In genomic region chr2:237495521-237496117, GRCh38 we compare ENCODE assay signal across 21 cellular contexts. TPM values are rescaled to one million over a fixed set of nuclear protein-coding genes. Genes with fewer than 3 reads are reported as not detected.
DNase-seq lines count a peak whose midpoint lies in the region; ATAC-seq, FAIRE-seq and TF ChIP-seq lines count a peak whose summit lies in the region.
"Had no signal": no experiment of that assay in that cellular context is flagged by ENCODE, and none has a peak within 500 bp of the region (broad histone marks: within the 10 kb centered on the region; RNA-seq: fewer than 3 reads in every experiment).

No MANE protein-coding gene starts in this region.

- no peak overlapping the region for H3K9ac ChIP-seq in H1 (replicated peaks in 1 of 4; ENCODE audit: extremely low read depth in 1 of 4, low read depth in 3 of 4, low read length in 3 of 4)

- ATAC-seq in stimulated activated naive CD8-positive, alpha-beta T cell treated with anti-CD3 and anti-CD28 coated beads, Interleukin-15, amount 100 ng/mL, for 72 hours, result peak; percentile 41
- ATAC-seq in stimulated activated naive CD8-positive, alpha-beta T cell treated with anti-CD3 and anti-CD28 coated beads, Interleukin-15, Interleukin-2, amounts not matched to agents 100 U/mL and 50 U/mL, for 24 hours, result no peak
- no peak for ATAC-seq in naive thymus-derived CD8-positive, alpha-beta T cell
- ATAC-seq in HG03108 (IDR thresholded peaks at IDR 0.05; ENCODE audit: unreplicated experiment), result no peak

- no peaks in the 10 kb centered on the region for H3K23me2 ChIP-seq in H1 (ENCODE audit: low read depth, low read length)

- peaks cover 14 to 23% of the 10 kb centered on the region in 2 donors for H3K9me3 Mint-ChIP-seq in stimulated activated naive CD8-positive, alpha-beta T cell treated with anti-CD3 and anti-CD28 coated beads, Interleukin-15, amount 100 ng/mL, for 72 hours
- H3K9me3 Mint-ChIP-seq in naive thymus-derived CD8-positive, alpha-beta T cell, result peaks cover 0 to 26% (median 18%) of the 10 kb centered on the region in 9 donors

- H2AFZ ChIP-seq in H1 (ENCODE audit: low read length), result no peak overlapping the region
- H2AFZ ChIP-seq: GM23338 had no signal

- H3K27me3 Mint-ChIP-seq in stimulated activated naive CD8-positive, alpha-beta T cell treated with anti-CD3 and anti-CD28 coated beads, Interleukin-15, amount 100 ng/mL, for 72 hours, result peaks cover 68% of the 10 kb centered on the region
- peaks cover 16 to 46% (median 25%) of the 10 kb centered on the region in 5 donors for H3K27me3 Mint-ChIP-seq in naive thymus-derived CD8-positive, alpha-beta T cell

- H2AK5ac ChIP-seq in H1 (ENCODE audit: low read depth, low read length), result no peak overlapping the region

- H3K23ac ChIP-seq in H1 (ENCODE audit: insufficient read length), result no peak overlapping the region

- H3K27ac Mint-ChIP-seq in stimulated activated naive CD8-positive, alpha-beta T cell treated with anti-CD3 and anti-CD28 coated beads, Interleukin-15, amount 100 ng/mL, for 72 hours, result peak overlapping the region in 1 of 2 donors; percentile 85
- H3K27ac Mint-ChIP-seq in naive thymus-derived CD8-positive, alpha-beta T cell, result no peak overlapping the region
- H3K27ac Mint-ChIP-seq: CD4-positive, alpha-beta T cell; GM23338 had no signal

- peaks cover 0 to 20% (median 9%) of the 10 kb centered on the region in 4 experiments; a peak in 6 of 8 replicates for H3K36me3 ChIP-seq in H1 (ENCODE audit: control insufficient read depth in 2 of 4, insufficient read depth in 4 of 4, low read length in 3 of 4)
- H3K36me3 ChIP-seq: SJSA1 had no signal

- H3K14ac ChIP-seq in H1 (ENCODE audit: insufficient read length), result no peak overlapping the region

- H3K79me1 ChIP-seq in H1 (ENCODE audit: low read depth, low read length), result no peaks in the 10 kb centered on the region; the same call in 1 of the 2 replicates

- no peak overlapping the region for H2BK120ac ChIP-seq in H1 (replicated peaks; ENCODE audit: low read depth, low read length)

- no peaks in the 10 kb centered on the region for H4K20me1 ChIP-seq in H1 (replicated peaks in 1 of 2; ENCODE audit: control insufficient read depth in 1 of 2, insufficient read depth in 2 of 2, low read length in 2 of 2)

- H3K36me3 Mint-ChIP-seq in naive thymus-derived CD8-positive, alpha-beta T cell, result peaks cover 0 to 15% (median 13%) of the 10 kb centered on the region in 3 donors

- no peak overlapping the region for H3K18ac ChIP-seq in H1 (ENCODE audit: extremely low read depth, low read length)

- CTCF ChIA-PET in H1 (lab: Charles Lee; ENCODE audit: partially characterized antibody), result interaction anchor here (0.7 to 1.9 kb wide), 3 partner anchors 17 to 583 kb away, joined by 3 to 12 read pairs (median 3); no protein-coding TSS in a partner anchor

- no peak overlapping the region for H2BK5ac ChIP-seq in H1 (ENCODE audit: low read depth, low read length)

- no peak overlapping the region for H4K5ac ChIP-seq in H1 (ENCODE audit: insufficient read length, low read depth, low read length)

- 94% methylated on average over 21 of the region's 21 CpGs; no CpG with 5 or more reads in 1 of the 2 experiments for WGBS in H1 (ENCODE audit: extremely low coverage in 1 of 2, insufficient coverage in 1 of 2, insufficient read length in 1 of 2, insufficient replicate concordance in 2 of 2, low coverage in 1 of 2, low lambda C conversion rate in 2 of 2, missing lambda C conversion rate in 1 of 2), 2 experiments

- no peak overlapping the region for H3K4me2 ChIP-seq in H1 (ENCODE audit: insufficient read depth in 1 of 2, low read depth in 2 of 2, low read length in 2 of 2)
- H3K4me2 ChIP-seq: GM23338 had no signal

- POLR2A ChIA-PET in H1 (lab: Charles Lee; ENCODE audit: partially characterized antibody), result no interaction called here
- POLR2A ChIA-PET in naive thymus-derived CD8-positive, alpha-beta T cell (lab: Charles Lee), result no interaction called here

- no peak overlapping the region for H3K4ac ChIP-seq in H1 (replicated peaks; ENCODE audit: insufficient read length, low read depth, low read length)

- H3K4me3 Mint-ChIP-seq in stimulated activated naive CD8-positive, alpha-beta T cell treated with anti-CD3 and anti-CD28 coated beads, Interleukin-15, amount 100 ng/mL, for 72 hours, result no peak overlapping the region
- H3K4me3 Mint-ChIP-seq in naive thymus-derived CD8-positive, alpha-beta T cell, result no peak overlapping the region
- H3K4me3 Mint-ChIP-seq: CD4-positive, alpha-beta T cell; GM23338 had no signal

- H3K4me1 Mint-ChIP-seq in stimulated activated naive CD8-positive, alpha-beta T cell treated with anti-CD3 and anti-CD28 coated beads, Interleukin-15, amount 100 ng/mL, for 72 hours, result peaks cover 6% of the 10 kb centered on the region
- H3K4me1 Mint-ChIP-seq in naive thymus-derived CD8-positive, alpha-beta T cell, result peaks cover 0 to 8% (median 0%) of the 10 kb centered on the region in 4 donors

- no peak for TF ChIP-seq RAD21 in H1 (IDR thresholded peaks at IDR 0.05 in 1 of 2, conservative IDR thresholded peaks at IDR 0.05 in 1 of 2; ENCODE audit: low read depth in 2 of 2, low read length in 2 of 2)

- no peak overlapping the region for H2BK15ac ChIP-seq in H1 (ENCODE audit: low read length)

- no peak overlapping the region for H4K91ac ChIP-seq in H1 (replicated peaks; ENCODE audit: insufficient read length, low read length)

- no peak overlapping the region for H3K4me3 ChIP-seq in H1 (ENCODE audit: extremely low read depth in 1 of 4, insufficient read depth in 2 of 4, low read depth in 3 of 4, low read length in 4 of 4)
- H3K4me3 ChIP-seq: GM23338, SJSA1 had no signal

- H3K9me3 ChIP-seq in H1 (ENCODE audit: insufficient read depth in 2 of 2, low read depth in 1 of 2, low read length in 1 of 2), result peaks cover 9 to 13% of the 10 kb centered on the region in 2 experiments

- peaks cover 0 to 2% of the 10 kb centered on the region in 2 experiments; a peak in 1 of 4 replicates for H3K79me2 ChIP-seq in H1 (ENCODE audit: control insufficient read depth in 1 of 2, insufficient read depth in 2 of 2, low read length in 2 of 2)

- 0 out of 2 replicates have a peak overlapping the region, but pooled peaks have one; percentile 9 for H2BK12ac ChIP-seq in H1 (ENCODE audit: low read depth, low read length)

- no peak for TF ChIP-seq EP300 in H1 (IDR thresholded peaks at IDR 0.05; ENCODE audit: borderline replicate concordance in 1 of 2, low read depth in 2 of 2, low read length in 2 of 2)

- no peak for FAIRE-seq in H1 (lab: Jason Lieb, UNC)
- FAIRE-seq: A204.1, G401.6, GM12891, GM19239, HTR-8/SVneo had no signal

- H3K4me1 ChIP-seq in H1 (replicated peaks in 1 of 4; ENCODE audit: control insufficient read depth in 3 of 4, insufficient read depth in 4 of 4, low read length in 3 of 4), result peaks cover 0 to 7% (median 0%) of the 10 kb centered on the region in 4 experiments; a peak in 5 of 7 replicates

- H3K27ac ChIP-seq in H1 (ENCODE audit: low read depth, low read length), result no peak overlapping the region
- H3K27ac ChIP-seq: SJSA1 had no signal

- no peak for DNase-seq in stimulated activated naive CD8-positive, alpha-beta T cell treated with anti-CD3 and anti-CD28 coated beads, Interleukin-15, amount 100 ng/mL, for 72 hours
- DNase-seq in stimulated activated naive CD8-positive, alpha-beta T cell treated with anti-CD3 and anti-CD28 coated beads, Interleukin-15, Interleukin-2, amounts not matched to agents 100 U/mL and 50 U/mL, for 24 hours, result no peak
- DNase-seq in H1 (ENCODE audit: low read depth in 1 of 2, low spot score in 2 of 2) (no peak), posterior vena cava (ENCODE audit: low spot score) (peak; percentile 73), NCI-H2029 (lab: John Stamatoyannopoulos, UW) (no peak)
- DNase-seq in naive thymus-derived CD8-positive, alpha-beta T cell, result no peak
- no peak for DNase-seq in activated effector memory CD4-positive, alpha-beta T cell treated with Interleukin-2 at 50 U/mL for 16 hours
- DNase-seq: CD4-positive, alpha-beta T cell; DMS79; NCI-H1436; NCI-H2081 treated with DMSO at 0.1 percent for 48 hours; NCI-H526 had no signal

- intact Hi-C loops in posterior vena cava (cut with DNase I), result no loop called here

- H3K56ac ChIP-seq in H1 (replicated peaks; ENCODE audit: insufficient read length, low read depth, low read length), result no peak overlapping the region

- TF ChIP-seq POLR2A in H1 (IDR thresholded peaks at IDR 0.05; ENCODE audit: control extremely low read depth in 1 of 2, low read depth in 2 of 2, low read length in 2 of 2), result no peak

- H4K8ac ChIP-seq in H1 (ENCODE audit: extremely low read depth, insufficient read depth, low read length), result no peak overlapping the region

- H3K27me3 ChIP-seq in H1 (replicated peaks in 1 of 4; ENCODE audit: control insufficient read depth in 3 of 4, extremely low read depth in 1 of 4, insufficient read depth in 3 of 4, low read length in 3 of 4), result no peaks in the 10 kb centered on the region
- H3K27me3 ChIP-seq: SJSA1 had no signal

- no peak for TF ChIP-seq CTCF in H1 (IDR thresholded peaks at IDR 0.05; ENCODE audit: control extremely low read depth in 1 of 3, insufficient read depth in 1 of 3, low read depth in 1 of 3, low read length in 3 of 3)

- H2BK20ac ChIP-seq in H1 (ENCODE audit: low read length), result no peak overlapping the region

TF ChIP-seq in H1, 55 proteins besides CTCF, POLR2A, EP300 and RAD21:
- no peak for TF ChIP-seq KDM4A (IDR thresholded peaks at IDR 0.05; ENCODE audit: low read depth, low read length, severe bottlenecking)

RNA-seq across cellular contexts. Expression of gene MLPH, which starts 8.6 kb away (rescaled TPM):
- 17.0 TPM in 2 replicates for total RNA-seq in H1 (2021; fragmentation: NEBNext Ultra II Directional; extraction: Animal tissue kit (Norgen Biotek cat#: 25700))
- 12.7 and 16.9 TPM in 2 replicates for polyA plus RNA-seq in H1 (2011; rRNA removed)
- polyA plus RNA-seq in H1 (2011; cell fraction: cytosol; rRNA removed), result 12.6 TPM
- 47.0 TPM for polyA plus RNA-seq in H1 (2011; cell fraction: nucleus; rRNA removed)
- 15.7 to 18.9 TPM (median 17.7 TPM) in 4 replicates for polyA plus RNA-seq in H1 (2012, experiment 1 of 2)
- 7.2 TPM for polyA plus RNA-seq in H1 (2012, experiment 2 of 2)
- 11.2 TPM for polyA plus RNA-seq in H1 (2013, experiment 1 of 2)
- 11.0 TPM for polyA plus RNA-seq in H1 (2013, experiment 2 of 2)
- polyA minus RNA-seq in H1 (2011; rRNA and poly(A)+ RNA removed), result 14.5 and 14.8 TPM in 2 replicates
- polyA minus RNA-seq in H1 (2011; cell fraction: cytosol; rRNA and poly(A)+ RNA removed), result 10.6 TPM
- polyA minus RNA-seq in H1 (2011; cell fraction: nucleus; rRNA and poly(A)+ RNA removed), result 14.1 TPM
- 1 to 10 TPM; 6.0 to 6.4 TPM for total RNA-seq in posterior vena cava
- total RNA-seq in naive thymus-derived CD8-positive, alpha-beta T cell, result not detected
- polyA plus RNA-seq in naive thymus-derived CD8-positive, alpha-beta T cell, result not detected
- total RNA-seq: OCI-LY7 had no signal

Comparison
In these comparisons a context has a peak if more than half of its experiments do, and no peak if none do; other contexts are left out.
1. RNA of gene MLPH, which starts 8.6 kb away (total RNA-seq): 17.0 TPM in H1 and 6.0 to 6.4 TPM in posterior vena cava; not detected in naive thymus-derived CD8-positive, alpha-beta T cell; every median in the first group is over 4 times any median in the second.